In the genomic region with DNA sequence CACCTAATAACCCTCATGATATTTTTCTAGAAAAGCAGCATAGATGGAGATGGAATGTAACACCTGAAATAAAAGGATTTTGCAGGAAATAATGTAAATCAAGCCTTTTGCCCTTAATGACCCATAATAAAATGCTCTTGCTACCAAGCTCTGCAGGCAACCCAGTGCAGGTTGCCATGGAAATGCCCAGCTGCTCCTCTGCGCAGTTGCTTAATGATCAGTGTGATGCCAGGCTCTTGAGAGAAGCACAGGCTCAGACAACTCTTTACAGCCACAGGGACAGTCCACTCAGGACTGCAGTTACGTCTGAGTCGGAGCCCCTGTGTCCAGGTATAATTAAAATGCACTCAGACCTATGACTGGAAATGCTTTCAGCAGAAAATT, we compare ENCODE assay signal across 16 cellular contexts.
A peak's percentile ranks its signal among the peaks of the same experiment; 100 is the strongest.
DNase-seq lines count a peak whose midpoint lies in the region; ATAC-seq and TF ChIP-seq lines count a peak whose summit lies in the region.
"Had no signal": no experiment of that assay in that cellular context is flagged by ENCODE, and none has a peak within 500 bp of the region (broad histone marks: within the 10 kb centered on the region; RNA-seq: fewer than 3 reads in every experiment).

No MANE protein-coding gene starts in this region.

- no peak overlapping the region for H3K4me3 Mint-ChIP-seq in natural killer cell
- H3K4me3 Mint-ChIP-seq: activated B cell treated with CpG ODN at 0.5 μM for 24 hours; activated T-helper 17 cell treated with anti-CD3 and anti-CD28 coated beads, Interleukin-2, amount 50 U/mL, for 72 hours; CD4-positive, CD25-positive, alpha-beta regulatory T cell; effector memory CD8-positive, alpha-beta T cell had no signal

- DNase-seq in NCI-H2081 (lab: John Stamatoyannopoulos, UW) (peak; percentile 24 to 66), NCI-H2081 treated with DMSO at 0.1 percent for 48 hours (lab: John Stamatoyannopoulos, UW) (no peak), NCI-H69 (lab: John Stamatoyannopoulos, UW) (peak; percentile 75), globus pallidus (ENCODE audit: low spot score) (peak; percentile 23), putamen (ENCODE audit: low spot score) (peak; percentile 32), natural killer cell (no peak)
- DNase-seq in activated CD4-positive, alpha-beta T cell treated with anti-CD3 and anti-CD28 coated beads, Interleukin-2, amount 50 U/mL, for 1 hour = no peak
- DNase-seq in activated CD8-positive, alpha-beta memory T cell treated with anti-CD3 and anti-CD28 coated beads, Interleukin-2, amount 50 U/mL, for 4 hours = no peak
- DNase-seq: activated B cell treated with CpG ODN at 0.5 μM for 24 hours; CD4-positive, CD25-positive, alpha-beta regulatory T cell; effector memory CD8-positive, alpha-beta T cell; heart right ventricle; islet precursor cell; mesendoderm had no signal

- H3K27ac Mint-ChIP-seq in natural killer cell = no peak overlapping the region
- H3K27ac Mint-ChIP-seq: activated B cell treated with CpG ODN at 0.5 μM for 24 hours; activated T-helper 17 cell treated with anti-CD3 and anti-CD28 coated beads, Interleukin-2, amount 50 U/mL, for 72 hours; CD4-positive, CD25-positive, alpha-beta regulatory T cell; effector memory CD8-positive, alpha-beta T cell had no signal

- intact Hi-C loops in natural killer cell (cut with micrococcal nuclease) = no loop called here

- H3K27me3 Mint-ChIP-seq in natural killer cell (ENCODE audit: low read depth in 2 of 2) = peaks cover 15 to 25% of the 10 kb centered on the region in 2 donors

- TF ChIP-seq CTCF in natural killer cell (IDR thresholded peaks at IDR 0.05) = no peak

- H3K36me3 Mint-ChIP-seq in natural killer cell = no peaks in the 10 kb centered on the region
- H3K36me3 Mint-ChIP-seq: CD4-positive, CD25-positive, alpha-beta regulatory T cell had no signal

- no peaks in the 10 kb centered on the region for H3K9me3 Mint-ChIP-seq in natural killer cell
- H3K9me3 Mint-ChIP-seq: activated B cell treated with CpG ODN at 0.5 μM for 24 hours; activated T-helper 17 cell treated with anti-CD3 and anti-CD28 coated beads, Interleukin-2, amount 50 U/mL, for 72 hours; effector memory CD8-positive, alpha-beta T cell had no signal

- H3K4me1 Mint-ChIP-seq in natural killer cell = no peaks in the 10 kb centered on the region
- H3K4me1 Mint-ChIP-seq: activated B cell treated with CpG ODN at 0.5 μM for 24 hours; activated T-helper 17 cell treated with anti-CD3 and anti-CD28 coated beads, Interleukin-2, amount 50 U/mL, for 72 hours; CD4-positive, CD25-positive, alpha-beta regulatory T cell had no signal

- no peak for ATAC-seq in natural killer cell
- ATAC-seq: activated T-helper 17 cell treated with anti-CD3 and anti-CD28 coated beads, Interleukin-2, amount 50 U/mL, for 72 hours; effector memory CD8-positive, alpha-beta T cell; sciatic nerve had no signal

Comparison
In these comparisons a context has a peak if more than half of its experiments do, and no peak if none do; other contexts are left out.
1. DNase-seq: peak in NCI-H2081 (2 of 2), NCI-H69 (single experiment), globus pallidus (single experiment) and putamen (single experiment); none in NCI-H2081 treated with DMSO at 0.1 percent for 48 hours (single experiment), activated CD4-positive, alpha-beta T cell treated with anti-CD3 and anti-CD28 coated beads, Interleukin-2, amount 50 U/mL, for 1 hour (single experiment), activated CD8-positive, alpha-beta memory T cell treated with anti-CD3 and anti-CD28 coated beads, Interleukin-2, amount 50 U/mL, for 4 hours (single experiment) and natural killer cell (single experiment).